Comparison of ENCODE assay signal across 18 cellular contexts in genomic region chr3:61912158-61912557, GRCh38.
DNase-seq lines count a peak whose midpoint lies in the region; ATAC-seq, FAIRE-seq and TF ChIP-seq lines count a peak whose summit lies in the region.
"Had no signal": no experiment of that assay in that cellular context is flagged by ENCODE, and none has a peak within 500 bp of the region (broad histone marks: within the 10 kb centered on the region; RNA-seq: fewer than 3 reads in every experiment).

No MANE protein-coding gene starts in this region.

- peaks cover 3% of the 10 kb centered on the region for H3K4me1 Mint-ChIP-seq in memory B cell
- H3K4me1 Mint-ChIP-seq in naive thymus-derived CD8-positive, alpha-beta T cell, result peaks cover 0 to 2% (median 0%) of the 10 kb centered on the region in 4 donors
- H3K4me1 Mint-ChIP-seq: CD8-positive, alpha-beta memory T cell; T-helper 17 cell had no signal

- no peaks in the 10 kb centered on the region for H3K27me3 ChIP-seq in vagina
- H3K27me3 ChIP-seq: brain microvascular endothelial cell, ovary, Peyer's patch, upper lobe of left lung had no signal

- H3K36me3 ChIP-seq in vagina, result no peaks in the 10 kb centered on the region
- H3K36me3 ChIP-seq: brain microvascular endothelial cell, ovary, Peyer's patch, upper lobe of left lung had no signal

- ATAC-seq in HG02588 (IDR thresholded peaks at IDR 0.05; ENCODE audit: unreplicated experiment) (peak; percentile 86), HG03139 (IDR thresholded peaks at IDR 0.05; ENCODE audit: unreplicated experiment) (peak; percentile 85), memory B cell (ENCODE audit: low read depth) (peak; percentile 53)
- ATAC-seq in naive thymus-derived CD8-positive, alpha-beta T cell, result no peak
- ATAC-seq: T-helper 17 cell had no signal

- POLR2A ChIA-PET in naive thymus-derived CD8-positive, alpha-beta T cell (lab: Charles Lee), result no interaction called here

- H3K4me3 ChIP-seq in vagina, result no peak overlapping the region
- H3K4me3 ChIP-seq: ovary, Peyer's patch, upper lobe of left lung had no signal

- intact Hi-C loops in vagina (cut with DNase I), result no loop called here

- no peak for TF ChIP-seq CTCF in vagina (IDR thresholded peaks at IDR 0.05)

- H3K27ac Mint-ChIP-seq in memory B cell, result no peak overlapping the region
- H3K27ac Mint-ChIP-seq in naive thymus-derived CD8-positive, alpha-beta T cell, result no peak overlapping the region
- H3K27ac Mint-ChIP-seq: activated CD4-positive, alpha-beta memory T cell treated with anti-CD3 and anti-CD28 coated beads for 36 hours; CD8-positive, alpha-beta memory T cell; T-helper 17 cell had no signal

- H3K4me1 ChIP-seq in vagina, result peaks cover 9% of the 10 kb centered on the region
- H3K4me1 ChIP-seq: Peyer's patch had no signal

- FAIRE-seq in GM19239 (lab: Jason Lieb, UNC), result no peak

- no peaks in the 10 kb centered on the region for H3K9me3 ChIP-seq in vagina
- H3K9me3 ChIP-seq: ovary, Peyer's patch, upper lobe of left lung had no signal

- no peak overlapping the region for H3K4me3 Mint-ChIP-seq in memory B cell
- no peak overlapping the region for H3K4me3 Mint-ChIP-seq in naive thymus-derived CD8-positive, alpha-beta T cell
- H3K4me3 Mint-ChIP-seq: activated CD4-positive, alpha-beta memory T cell treated with anti-CD3 and anti-CD28 coated beads for 36 hours; CD8-positive, alpha-beta memory T cell; T-helper 17 cell had no signal

- no peaks in the 10 kb centered on the region for H3K27me3 Mint-ChIP-seq in memory B cell
- peaks cover 0 to 8% (median 1%) of the 10 kb centered on the region in 5 donors for H3K27me3 Mint-ChIP-seq in naive thymus-derived CD8-positive, alpha-beta T cell
- H3K27me3 Mint-ChIP-seq: activated CD4-positive, alpha-beta memory T cell treated with anti-CD3 and anti-CD28 coated beads for 36 hours; CD8-positive, alpha-beta memory T cell; T-helper 17 cell had no signal

- DNase-seq in GM19239 (ENCODE audit: insufficient read length, low spot score) (peak; percentile 10), memory B cell (ENCODE audit: low spot score in 2 of 2) (no peak), vagina (ENCODE audit: extremely low spot score in 2 of 2) (no peak), 8988T (no peak)
- DNase-seq in naive thymus-derived CD8-positive, alpha-beta T cell, result no peak
- no peak for DNase-seq in stimulated activated CD4-positive, alpha-beta T cell treated with anti-CD3 and anti-CD28 coated beads, Interleukin-4, amount 100 ng/mL, for 1 hour
- DNase-seq: activated CD4-positive, alpha-beta memory T cell treated with anti-CD3 and anti-CD28 coated beads for 36 hours; activated gamma-delta T cell treated with Interleukin-2 at 50 U/mL for 16 hours; brain microvascular endothelial cell; CD8-positive, alpha-beta memory T cell; effector CD4-positive, alpha-beta T cell; midbrain; ovary; Peyer's patch; T-helper 17 cell; upper lobe of left lung had no signal

- peaks cover 1% of the 10 kb centered on the region for H3K9me3 Mint-ChIP-seq in memory B cell
- H3K9me3 Mint-ChIP-seq in naive thymus-derived CD8-positive, alpha-beta T cell, result peaks cover 0 to 5% (median 0%) of the 10 kb centered on the region in 9 donors
- H3K9me3 Mint-ChIP-seq: activated CD4-positive, alpha-beta memory T cell treated with anti-CD3 and anti-CD28 coated beads for 36 hours had no signal

- no peaks in the 10 kb centered on the region for H3K36me3 Mint-ChIP-seq in memory B cell
- no peaks in the 10 kb centered on the region for H3K36me3 Mint-ChIP-seq in naive thymus-derived CD8-positive, alpha-beta T cell
- H3K36me3 Mint-ChIP-seq: activated CD4-positive, alpha-beta memory T cell treated with anti-CD3 and anti-CD28 coated beads for 36 hours; CD8-positive, alpha-beta memory T cell had no signal

- TF ChIP-seq POLR2A in vagina (IDR thresholded peaks at IDR 0.05), result no peak

- no peak overlapping the region for H3K27ac ChIP-seq in vagina
- H3K27ac ChIP-seq: brain microvascular endothelial cell, ovary, Peyer's patch, upper lobe of left lung had no signal

Comparison
In these comparisons a context has a peak if more than half of its experiments do, and no peak if none do; other contexts are left out.
1. ATAC-seq: peak in HG02588 (single experiment), HG03139 (single experiment) and memory B cell (single experiment); none in naive thymus-derived CD8-positive, alpha-beta T cell (0 of 2).